Comparison of ENCODE assay signal across 7 cellular contexts in genomic region chr2:62505649-62506420, GRCh38. TPM values are rescaled to one million over a fixed set of nuclear protein-coding genes. Genes with fewer than 3 reads are reported as not detected.
DNase-seq lines count a peak whose midpoint lies in the region; ATAC-seq, FAIRE-seq and TF ChIP-seq lines count a peak whose summit lies in the region.

A gene with protein sequence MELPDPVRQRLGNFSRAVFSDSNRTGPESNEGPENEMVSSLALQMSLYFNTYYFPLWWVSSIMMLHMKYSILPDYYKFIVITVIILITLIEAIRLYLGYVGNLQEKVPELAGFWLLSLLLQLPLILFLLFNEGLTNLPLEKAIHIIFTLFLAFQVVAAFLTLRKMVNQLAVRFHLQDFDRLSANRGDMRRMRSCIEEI (minus strand): TSS chr2:62506195. CDS start chr2:62506129, 66 bp downstream.

- DNase-seq in GM12865 (ENCODE audit: low read depth) = peak; percentile 85
- peak; percentile 81 to 95 for DNase-seq in HAP-1 (ENCODE audit: low spot score in 2 of 2)
- peak; percentile 87 for DNase-seq in LoVo (ENCODE audit: low spot score)
- peak; percentile 82 for DNase-seq in RWPE1 (ENCODE audit: low spot score)
- DNase-seq in K562 (ENCODE audit: extremely low read depth in 1 of 4, low spot score in 3 of 4) = peak; percentile 83 to 95 (median 86)
- peak; percentile 91 to 94 for DNase-seq in hippocampal formation (lab: John Stamatoyannopoulos, UW)
- DNase-seq in psoas muscle = peak; percentile 95 to 96

- no peaks in the 10 kb centered on the region for H3K27me3 ChIP-seq in HAP-1 (ENCODE audit: low read depth)
- no peaks in the 10 kb centered on the region for H3K27me3 ChIP-seq in K562 (ENCODE audit: control insufficient read depth in 2 of 2, insufficient read depth in 2 of 2, low read length in 2 of 2)
- H3K27me3 ChIP-seq in psoas muscle (ENCODE audit: insufficient read depth in 3 of 3, low read length in 2 of 3) = no peaks in the 10 kb centered on the region

- no peaks in the 10 kb centered on the region for H4K20me1 ChIP-seq in K562 (replicated peaks; ENCODE audit: control insufficient read depth, insufficient read depth, low read length)

- BruUV-seq in K562 (replicated peaks; lab: Mats Ljungman, UMichigan) = TSS peak; percentile 67

- H3K36me3 ChIP-seq in HAP-1 (replicated peaks) (no peaks in the 10 kb centered on the region), K562 (ENCODE audit: control insufficient read depth, insufficient read depth, low read length) (no peaks in the 10 kb centered on the region), psoas muscle (ENCODE audit: insufficient read depth in 1 of 2, low read depth in 1 of 2) (no peaks in the 10 kb centered on the region)

- H3K9ac ChIP-seq in K562 (ENCODE audit: insufficient read depth in 1 of 2, low read depth in 2 of 2, low read length in 2 of 2) = peak within 1 kb of the TSS; percentile 92 to 95

- in situ Hi-C loops in HAP-1 (cut with MboI; ENCODE audit: low sequenced_read_pairs) (no loop called here), K562 (cut with MboI) (no loop called here)

- TF ChIP-seq CTCF in GM12865 (IDR thresholded peaks at IDR 0.05; ENCODE audit: insufficient read depth, low read depth, low read length, missing control alignments) = no peak
- TF ChIP-seq CTCF in RWPE1 (conservative IDR thresholded peaks at IDR 0.05; ENCODE audit: low read depth) = no peak
- TF ChIP-seq CTCF in K562 (IDR thresholded peaks at IDR 0.05 in 2 of 3, conservative IDR thresholded peaks at IDR 0.05 in 1 of 3; ENCODE audit: insufficient read depth in 2 of 3, low read depth in 1 of 3, low read length in 3 of 3) = no peak
- TF ChIP-seq CTCF in psoas muscle (IDR thresholded peaks at IDR 0.05) = no peak

- peak within 1 kb of the TSS; percentile 100 for H2AFZ ChIP-seq in K562 (ENCODE audit: low read depth, low read length)

- 0 out of 4 replicates have a peak, but pooled peaks of 1 of the 2 experiments have one; percentile 6 for TF ChIP-seq RAD21 in K562 (CRISPR knock-in tag; conservative IDR thresholded peaks at IDR 0.05 in 1 of 2, IDR thresholded peaks at IDR 0.05 in 1 of 2)

- under 1% methylated on average over 58 of the region's 76 CpGs for WGBS in K562 (ENCODE audit: insufficient coverage, low coverage, missing lambda C conversion rate)
- 0 to 1% (median 1%) methylated on average over 70 to 76 of the region's 76 CpGs for WGBS in psoas muscle, 3 donors

- H3K4me1 ChIP-seq in HAP-1 (peaks cover 6% of the 10 kb centered on the region), K562 (replicated peaks in 1 of 2; ENCODE audit: control insufficient read depth in 2 of 2, insufficient read depth in 2 of 2, low read length in 2 of 2) (peaks cover 10 to 14% of the 10 kb centered on the region in 2 experiments), psoas muscle (peaks cover 7% of the 10 kb centered on the region)

- intact Hi-C loops in K562 (cut with micrococcal nuclease) (loop anchor here (5.0 kb wide), 1 partner anchor 201 kb away; the partner anchor contains the start of gene EHBP1), psoas muscle (cut with DNase I) (loop anchor here in 1 of 2 donors (5.0 kb wide), 1 partner anchor 196 kb away; no protein-coding TSS in a partner anchor)

- H3K9me3 ChIP-seq in HAP-1 = no peaks in the 10 kb centered on the region
- H3K9me3 ChIP-seq in K562 (replicated peaks; ENCODE audit: control insufficient read depth, insufficient read depth, low read depth, low read length) = peaks cover 3% of the 10 kb centered on the region; the same call in 1 of the 2 replicates
- H3K9me3 ChIP-seq in psoas muscle = no peaks in the 10 kb centered on the region

- H3K79me2 ChIP-seq in K562 (ENCODE audit: control insufficient read depth, insufficient read depth, low read length) = no peaks in the 10 kb centered on the region; the same call in 2 of the 3 replicates

- H3K4me3 ChIP-seq in GM12865 (ENCODE audit: low read depth, low read length) (peak within 1 kb of the TSS; percentile 92), HAP-1 (peak within 1 kb of the TSS; percentile 57), K562 (peak within 1 kb of the TSS; percentile 64), psoas muscle (peak within 1 kb of the TSS; percentile 95)

- peak; percentile 73 for TF ChIP-seq POLR2A in K562 (conservative IDR thresholded peaks at IDR 0.05)

- FAIRE-seq in K562 (lab: Jason Lieb, UNC) = peak; percentile 89

- POLR2A ChIA-PET in RWPE1 (lab: Yijun Ruan, JAX; ENCODE audit: low non-redundant PET) = interaction anchor here (0.8 to 1.4 kb wide), 3 partner anchors 48 to 199 kb away, joined by 3 to 8 read pairs (median 5); partner anchors contain the start of gene EHBP1
- POLR2A ChIA-PET in K562 (lab: Yijun Ruan, JAX) = interaction anchor here (0.6 to 2.8 kb wide), 6 partner anchors 9 to 1853 kb away, joined by 3 to 8 read pairs (median 4); no protein-coding TSS in a partner anchor

- ATAC-seq in K562 (peak; percentile 95), psoas muscle (peak; percentile 95 to 98 (median 97))

- H3K27ac ChIP-seq in RWPE1 (peak within 1 kb of the TSS; percentile 84), K562 (ENCODE audit: extremely low read depth, low read depth, low read length) (peak within 1 kb of the TSS; percentile 93), psoas muscle (peak within 1 kb of the TSS; percentile 88)

- CTCF ChIA-PET in RWPE1 (lab: Yijun Ruan, JAX) (interaction anchor here (0.6 kb wide), 1 partner anchor 1471 kb away, joined by 8 read pairs; no protein-coding TSS in a partner anchor), K562 (lab: Yijun Ruan, JAX; ENCODE audit: low intra/inter-chr PET ratio) (no interaction called here)

- TF ChIP-seq EP300 in K562 (IDR thresholded peaks at IDR 0.05; ENCODE audit: low read length) = no peak

- H3K4me2 ChIP-seq in K562 (ENCODE audit: insufficient read depth, low read length) = peak within 1 kb of the TSS; percentile 98

- H3K9me1 ChIP-seq in K562 (ENCODE audit: control insufficient read depth, insufficient read depth, low read length) = no peaks in the 10 kb centered on the region

TF ChIP-seq in K562, 482 proteins besides CTCF, POLR2A, EP300 and RAD21 (continues in another document):
- TF ChIP-seq KLF13 (tag; IDR thresholded peaks at IDR 0.05; ENCODE audit: borderline replicate concordance, low read depth) (peak; percentile 60; the same call in 1 of the 2 replicates), FOXP1 (CRISPR knock-in tag; IDR thresholded peaks at IDR 0.05) (peak; percentile 81; the same call in 1 of the 2 replicates), HDAC1 (IDR thresholded peaks at IDR 0.05) (peak in 1 of 2 experiments; percentile 64; a peak in 2 of 4 replicates), COPS2 (conservative IDR thresholded peaks at IDR 0.05) (no peak), SMAD2 (IDR thresholded peaks at IDR 0.05; ENCODE audit: low read depth, low read length) (no peak), SRSF7 (optimal IDR thresholded peaks at IDR 0.05; ENCODE audit: low read depth, low read length) (no peak)
- TF ChIP-seq, protein P1, sequence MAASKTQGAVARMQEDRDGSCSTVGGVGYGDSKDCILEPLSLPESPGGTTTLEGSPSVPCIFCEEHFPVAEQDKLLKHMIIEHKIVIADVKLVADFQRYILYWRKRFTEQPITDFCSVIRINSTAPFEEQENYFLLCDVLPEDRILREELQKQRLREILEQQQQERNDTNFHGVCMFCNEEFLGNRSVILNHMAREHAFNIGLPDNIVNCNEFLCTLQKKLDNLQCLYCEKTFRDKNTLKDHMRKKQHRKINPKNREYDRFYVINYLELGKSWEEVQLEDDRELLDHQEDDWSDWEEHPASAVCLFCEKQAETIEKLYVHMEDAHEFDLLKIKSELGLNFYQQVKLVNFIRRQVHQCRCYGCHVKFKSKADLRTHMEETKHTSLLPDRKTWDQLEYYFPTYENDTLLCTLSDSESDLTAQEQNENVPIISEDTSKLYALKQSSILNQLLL (CRISPR knock-in tag; IDR thresholded peaks at IDR 0.05; ENCODE audit: borderline replicate concordance) = no peak
- TF ChIP-seq, protein P2, sequence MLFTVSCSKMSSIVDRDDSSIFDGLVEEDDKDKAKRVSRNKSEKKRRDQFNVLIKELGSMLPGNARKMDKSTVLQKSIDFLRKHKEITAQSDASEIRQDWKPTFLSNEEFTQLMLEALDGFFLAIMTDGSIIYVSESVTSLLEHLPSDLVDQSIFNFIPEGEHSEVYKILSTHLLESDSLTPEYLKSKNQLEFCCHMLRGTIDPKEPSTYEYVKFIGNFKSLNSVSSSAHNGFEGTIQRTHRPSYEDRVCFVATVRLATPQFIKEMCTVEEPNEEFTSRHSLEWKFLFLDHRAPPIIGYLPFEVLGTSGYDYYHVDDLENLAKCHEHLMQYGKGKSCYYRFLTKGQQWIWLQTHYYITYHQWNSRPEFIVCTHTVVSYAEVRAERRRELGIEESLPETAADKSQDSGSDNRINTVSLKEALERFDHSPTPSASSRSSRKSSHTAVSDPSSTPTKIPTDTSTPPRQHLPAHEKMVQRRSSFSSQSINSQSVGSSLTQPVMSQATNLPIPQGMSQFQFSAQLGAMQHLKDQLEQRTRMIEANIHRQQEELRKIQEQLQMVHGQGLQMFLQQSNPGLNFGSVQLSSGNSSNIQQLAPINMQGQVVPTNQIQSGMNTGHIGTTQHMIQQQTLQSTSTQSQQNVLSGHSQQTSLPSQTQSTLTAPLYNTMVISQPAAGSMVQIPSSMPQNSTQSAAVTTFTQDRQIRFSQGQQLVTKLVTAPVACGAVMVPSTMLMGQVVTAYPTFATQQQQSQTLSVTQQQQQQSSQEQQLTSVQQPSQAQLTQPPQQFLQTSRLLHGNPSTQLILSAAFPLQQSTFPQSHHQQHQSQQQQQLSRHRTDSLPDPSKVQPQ (CRISPR knock-in tag; IDR thresholded peaks at IDR 0.05; ENCODE audit: borderline replicate concordance) = no peak

RNA-seq across cellular contexts. Expression of the gene that starts here (rescaled TPM):
- total RNA-seq in K562 (2011; cell fraction: chromatin; rRNA removed; ENCODE audit: low replicate concordance) = 2.2 and 2.9 TPM in 2 replicates
- total RNA-seq in K562 (2011; cell fraction: nucleolus; rRNA removed) = 1.2 and 1.7 TPM in 2 replicates
- total RNA-seq in K562 (2011; cell fraction: nucleoplasm; rRNA removed) = 2.8 and 3.7 TPM in 2 replicates
- total RNA-seq in K562 (2014; rRNA removed) (1.0 and 1.1 TPM in 2 replicates), K562 (2014; rRNA removed; fragmentation: Illumina TruSeq; extraction: Trizol) (1.2 TPM in 2 replicates), K562 (2015; rRNA removed; fragmentation: Illumina TruSeq; extraction: Trizol) (0.87 and 0.91 TPM in 2 replicates), K562 (2021) (0.58 and 1.2 TPM in 2 replicates), psoas muscle (under 1 TPM; 0.44 to 0.79 (median 0.62) TPM)
- polyA plus RNA-seq in K562 (2011; rRNA removed) (1.6 and 2.2 TPM in 2 replicates), K562 (2014; fragmentation: Illumina TruSeq; extraction: Trizol) (0.93 and 1.2 TPM in 2 replicates), K562 (2014; fragmentation: Nextera tagmentation; extraction: Ambion mirVana) (1 to 10 TPM in 1 of 2 experiments, under 1 TPM in 1; 0.74 to 1.6 TPM), K562 (2014; rRNA removed) (1.1 and 1.3 TPM in 2 replicates), psoas muscle (1 to 10 TPM in 2 of 3 donors, under 1 TPM in 1; 0.53 to 1.1 (median 1.1) TPM)
- polyA plus RNA-seq in K562 (2011; cell fraction: cytosol; rRNA removed) = 0.94 and 1.4 TPM in 2 replicates
- 1.2 and 1.3 TPM in 2 replicates for polyA plus RNA-seq in K562 (2011; cell fraction: nucleus; rRNA removed)
- 0.62 and 0.89 TPM in 2 replicates for polyA plus RNA-seq in K562 (2012)
- 0.78 and 1.1 TPM in 2 replicates for polyA minus RNA-seq in K562 (2011; rRNA and poly(A)+ RNA removed)
- not detected in 2 replicates for polyA minus RNA-seq in K562 (2011; cell fraction: cytosol; rRNA and poly(A)+ RNA removed)
- 0.89 and 0.94 TPM in 2 replicates for polyA minus RNA-seq in K562 (2011; cell fraction: nucleus; rRNA and poly(A)+ RNA removed)

Comparison
In these comparisons a context has a peak if more than half of its experiments do, and no peak if none do; other contexts are left out.
1. Peak in every context shown above with its lines: DNase-seq, ATAC-seq, H3K4me3 ChIP-seq and H3K27ac ChIP-seq.